Comparison of ENCODE assay signal across 1 cellular context in genomic region chr1:151611832-151612505, GRCh38.
TF ChIP-seq lines count a peak whose summit lies in the region.

TSS of gene SNX27 (plus strand) at chr1:151612050. CDS start at chr1:151612202, 152 bp downstream.

TF ChIP-seq in K562, 482 proteins besides CTCF, POLR2A, EP300 and RAD21 (continued from another document and continues in another):
- TF ChIP-seq ZNF407 (IDR thresholded peaks at IDR 0.05; ENCODE audit: low read depth) (no peak), MITF (IDR thresholded peaks at IDR 0.05) (no peak), MED1 (CRISPR knock-in tag; IDR thresholded peaks at IDR 0.05; ENCODE audit: borderline replicate concordance) (no peak), POLR2G (IDR thresholded peaks at IDR 0.05; ENCODE audit: low read depth, low read length) (peak; percentile 85), TFE3 (CRISPR knock-in tag; IDR thresholded peaks at IDR 0.05) (no peak), ZNF165 (CRISPR knock-in tag; IDR thresholded peaks at IDR 0.05; ENCODE audit: borderline replicate concordance) (0 out of 2 replicates have a peak, but pooled peaks have one; percentile 59), TBP (optimal IDR thresholded peaks at IDR 0.05; ENCODE audit: low read depth, low read length) (peak; percentile 66), MTA3 (IDR thresholded peaks at IDR 0.05; ENCODE audit: borderline replicate concordance) (peak; percentile 84; the same call in 1 of the 2 replicates), CHCHD3 (CRISPR knock-in tag; IDR thresholded peaks at IDR 0.05) (no peak), ZBTB7A (IDR thresholded peaks at IDR 0.05; ENCODE audit: borderline replicate concordance, control insufficient read depth, low read depth, low read length) (peak; percentile 66), RB1 (IDR thresholded peaks at IDR 0.05; ENCODE audit: low read depth) (peak; percentile 88), JUND (IDR thresholded peaks at IDR 0.05; ENCODE audit: borderline replicate concordance, low read depth, low read length) (peak; percentile 43), JUND (tag; IDR thresholded peaks at IDR 0.05; ENCODE audit: borderline replicate concordance, low read depth, low read length) (no peak; the same call in 2 of the 3 replicates), SIN3B (IDR thresholded peaks at IDR 0.05; ENCODE audit: low read depth) (peak; percentile 65), ATF4 (CRISPR knock-in tag; IDR thresholded peaks at IDR 0.05) (no peak), ZNF263 (CRISPR knock-in tag; IDR thresholded peaks at IDR 0.05; ENCODE audit: borderline replicate concordance) (peak; percentile 79), HIVEP1 (CRISPR knock-in tag; IDR thresholded peaks at IDR 0.05) (no peak), HNRNPLL (IDR thresholded peaks at IDR 0.05; ENCODE audit: low read depth, low read length, poor library complexity, severe bottlenecking) (peak; percentile 11), ZNF778 (CRISPR knock-in tag; IDR thresholded peaks at IDR 0.05) (no peak), HMBOX1 (IDR thresholded peaks at IDR 0.05) (no peak), POLR2AphosphoS5 (IDR thresholded peaks at IDR 0.05; ENCODE audit: control insufficient read depth, insufficient read depth, low read depth, low read length) (peak; percentile 37; the same call in 1 of the 2 replicates), SREBF1 (IDR thresholded peaks at IDR 0.05; ENCODE audit: borderline replicate concordance, low read depth, low read length) (peak; percentile 36; the same call in 1 of the 2 replicates), HNRNPL (IDR thresholded peaks at IDR 0.05; ENCODE audit: low read depth, low read length) (0 out of 2 replicates have a peak, but pooled peaks have one; percentile 35), NCOA1 (IDR thresholded peaks at IDR 0.05; ENCODE audit: low read depth) (no peak)
- TF ChIP-seq, protein P1, sequence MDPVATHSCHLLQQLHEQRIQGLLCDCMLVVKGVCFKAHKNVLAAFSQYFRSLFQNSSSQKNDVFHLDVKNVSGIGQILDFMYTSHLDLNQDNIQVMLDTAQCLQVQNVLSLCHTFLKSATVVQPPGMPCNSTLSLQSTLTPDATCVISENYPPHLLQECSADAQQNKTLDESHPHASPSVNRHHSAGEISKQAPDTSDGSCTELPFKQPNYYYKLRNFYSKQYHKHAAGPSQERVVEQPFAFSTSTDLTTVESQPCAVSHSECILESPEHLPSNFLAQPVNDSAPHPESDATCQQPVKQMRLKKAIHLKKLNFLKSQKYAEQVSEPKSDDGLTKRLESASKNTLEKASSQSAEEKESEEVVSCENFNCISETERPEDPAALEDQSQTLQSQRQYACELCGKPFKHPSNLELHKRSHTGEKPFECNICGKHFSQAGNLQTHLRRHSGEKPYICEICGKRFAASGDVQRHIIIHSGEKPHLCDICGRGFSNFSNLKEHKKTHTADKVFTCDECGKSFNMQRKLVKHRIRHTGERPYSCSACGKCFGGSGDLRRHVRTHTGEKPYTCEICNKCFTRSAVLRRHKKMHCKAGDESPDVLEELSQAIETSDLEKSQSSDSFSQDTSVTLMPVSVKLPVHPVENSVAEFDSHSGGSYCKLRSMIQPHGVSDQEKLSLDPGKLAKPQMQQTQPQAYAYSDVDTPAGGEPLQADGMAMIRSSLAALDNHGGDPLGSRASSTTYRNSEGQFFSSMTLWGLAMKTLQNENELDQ (CRISPR knock-in tag; IDR thresholded peaks at IDR 0.05; ENCODE audit: borderline replicate concordance) = no peak
- TF ChIP-seq, protein P2, sequence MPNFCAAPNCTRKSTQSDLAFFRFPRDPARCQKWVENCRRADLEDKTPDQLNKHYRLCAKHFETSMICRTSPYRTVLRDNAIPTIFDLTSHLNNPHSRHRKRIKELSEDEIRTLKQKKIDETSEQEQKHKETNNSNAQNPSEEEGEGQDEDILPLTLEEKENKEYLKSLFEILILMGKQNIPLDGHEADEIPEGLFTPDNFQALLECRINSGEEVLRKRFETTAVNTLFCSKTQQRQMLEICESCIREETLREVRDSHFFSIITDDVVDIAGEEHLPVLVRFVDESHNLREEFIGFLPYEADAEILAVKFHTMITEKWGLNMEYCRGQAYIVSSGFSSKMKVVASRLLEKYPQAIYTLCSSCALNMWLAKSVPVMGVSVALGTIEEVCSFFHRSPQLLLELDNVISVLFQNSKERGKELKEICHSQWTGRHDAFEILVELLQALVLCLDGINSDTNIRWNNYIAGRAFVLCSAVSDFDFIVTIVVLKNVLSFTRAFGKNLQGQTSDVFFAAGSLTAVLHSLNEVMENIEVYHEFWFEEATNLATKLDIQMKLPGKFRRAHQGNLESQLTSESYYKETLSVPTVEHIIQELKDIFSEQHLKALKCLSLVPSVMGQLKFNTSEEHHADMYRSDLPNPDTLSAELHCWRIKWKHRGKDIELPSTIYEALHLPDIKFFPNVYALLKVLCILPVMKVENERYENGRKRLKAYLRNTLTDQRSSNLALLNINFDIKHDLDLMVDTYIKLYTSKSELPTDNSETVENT (CRISPR knock-in tag; IDR thresholded peaks at IDR 0.05) = 0 out of 2 replicates have a peak, but pooled peaks have one; percentile 15
- TF ChIP-seq, protein P3, sequence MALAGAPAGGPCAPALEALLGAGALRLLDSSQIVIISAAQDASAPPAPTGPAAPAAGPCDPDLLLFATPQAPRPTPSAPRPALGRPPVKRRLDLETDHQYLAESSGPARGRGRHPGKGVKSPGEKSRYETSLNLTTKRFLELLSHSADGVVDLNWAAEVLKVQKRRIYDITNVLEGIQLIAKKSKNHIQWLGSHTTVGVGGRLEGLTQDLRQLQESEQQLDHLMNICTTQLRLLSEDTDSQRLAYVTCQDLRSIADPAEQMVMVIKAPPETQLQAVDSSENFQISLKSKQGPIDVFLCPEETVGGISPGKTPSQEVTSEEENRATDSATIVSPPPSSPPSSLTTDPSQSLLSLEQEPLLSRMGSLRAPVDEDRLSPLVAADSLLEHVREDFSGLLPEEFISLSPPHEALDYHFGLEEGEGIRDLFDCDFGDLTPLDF (CRISPR knock-in tag; IDR thresholded peaks at IDR 0.05) = no peak
- TF ChIP-seq, protein P4, sequence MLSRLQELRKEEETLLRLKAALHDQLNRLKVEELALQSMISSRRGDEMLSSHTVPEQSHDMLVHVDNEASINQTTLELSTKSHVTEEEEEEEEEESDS (CRISPR knock-in tag; IDR thresholded peaks at IDR 0.05) = no peak
- TF ChIP-seq, protein P5, sequence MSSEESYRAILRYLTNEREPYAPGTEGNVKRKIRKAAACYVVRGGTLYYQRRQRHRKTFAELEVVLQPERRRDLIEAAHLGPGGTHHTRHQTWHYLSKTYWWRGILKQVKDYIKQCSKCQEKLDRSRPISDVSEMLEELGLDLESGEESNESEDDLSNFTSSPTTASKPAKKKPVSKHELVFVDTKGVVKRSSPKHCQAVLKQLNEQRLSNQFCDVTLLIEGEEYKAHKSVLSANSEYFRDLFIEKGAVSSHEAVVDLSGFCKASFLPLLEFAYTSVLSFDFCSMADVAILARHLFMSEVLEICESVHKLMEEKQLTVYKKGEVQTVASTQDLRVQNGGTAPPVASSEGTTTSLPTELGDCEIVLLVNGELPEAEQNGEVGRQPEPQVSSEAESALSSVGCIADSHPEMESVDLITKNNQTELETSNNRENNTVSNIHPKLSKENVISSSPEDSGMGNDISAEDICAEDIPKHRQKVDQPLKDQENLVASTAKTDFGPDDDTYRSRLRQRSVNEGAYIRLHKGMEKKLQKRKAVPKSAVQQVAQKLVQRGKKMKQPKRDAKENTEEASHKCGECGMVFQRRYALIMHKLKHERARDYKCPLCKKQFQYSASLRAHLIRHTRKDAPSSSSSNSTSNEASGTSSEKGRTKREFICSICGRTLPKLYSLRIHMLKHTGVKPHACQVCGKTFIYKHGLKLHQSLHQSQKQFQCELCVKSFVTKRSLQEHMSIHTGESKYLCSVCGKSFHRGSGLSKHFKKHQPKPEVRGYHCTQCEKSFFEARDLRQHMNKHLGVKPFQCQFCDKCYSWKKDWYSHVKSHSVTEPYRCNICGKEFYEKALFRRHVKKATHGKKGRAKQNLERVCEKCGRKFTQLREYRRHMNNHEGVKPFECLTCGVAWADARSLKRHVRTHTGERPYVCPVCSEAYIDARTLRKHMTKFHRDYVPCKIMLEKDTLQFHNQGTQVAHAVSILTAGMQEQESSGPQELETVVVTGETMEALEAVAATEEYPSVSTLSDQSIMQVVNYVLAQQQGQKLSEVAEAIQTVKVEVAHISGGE (CRISPR knock-in tag; IDR thresholded peaks at IDR 0.05) = peak in 1 of 3 experiments; percentile 81; a peak in 3 of 6 replicates
